ENCODE assay signal across 19 cellular contexts in the genomic region with DNA sequence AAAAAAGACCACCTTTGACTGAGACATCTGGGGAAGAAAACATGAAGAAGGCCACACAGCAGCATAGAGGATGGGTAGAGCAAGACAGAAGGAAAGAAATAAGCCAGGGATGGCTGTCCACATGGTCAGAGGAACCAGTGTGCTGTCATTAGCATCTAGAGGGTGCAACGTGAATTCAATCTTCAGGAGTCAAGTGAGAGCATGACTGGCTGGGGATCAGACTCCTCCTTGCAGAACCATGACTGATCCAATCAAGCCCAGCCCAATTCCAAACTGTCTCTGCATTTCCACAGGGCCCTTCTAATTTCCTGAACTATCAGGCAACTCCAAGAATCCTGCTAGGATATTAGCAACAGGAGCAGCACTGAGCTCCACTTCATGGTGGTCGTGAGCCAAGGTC.
DNase-seq lines count a peak whose midpoint lies in the region; ATAC-seq, FAIRE-seq and TF ChIP-seq lines count a peak whose summit lies in the region.
"Had no signal": no experiment of that assay in that cellular context is flagged by ENCODE, and none has a peak within 500 bp of the region (broad histone marks: within the 10 kb centered on the region; RNA-seq: fewer than 3 reads in every experiment).

No MANE protein-coding gene starts in this region.

- no peak overlapping the region for H3K4me3 ChIP-seq in astrocyte (ENCODE audit: insufficient read depth, low read depth, low read length)
- H3K4me3 ChIP-seq in esophagus (ENCODE audit: low read depth in 1 of 2, low read length in 2 of 2), result no peak overlapping the region
- H3K4me3 ChIP-seq in mesenchymal stem cell (ENCODE audit: insufficient read depth in 1 of 2, low read depth in 1 of 2, low read length in 2 of 2), result no peak overlapping the region
- no peak overlapping the region for H3K4me3 ChIP-seq in suprapubic skin
- H3K4me3 ChIP-seq in MG63, result no peak overlapping the region
- H3K4me3 ChIP-seq: GM23248, HAP-1 had no signal

- no peaks in the 10 kb centered on the region for H3K36me3 ChIP-seq in astrocyte (ENCODE audit: insufficient read depth, low read length)
- H3K36me3 ChIP-seq in esophagus (ENCODE audit: control insufficient read depth in 2 of 2, insufficient read depth in 2 of 2, low read length in 1 of 2), result no peaks in the 10 kb centered on the region
- no peaks in the 10 kb centered on the region for H3K36me3 ChIP-seq in mesenchymal stem cell (ENCODE audit: control insufficient read depth in 1 of 2, insufficient read depth in 2 of 2, low read depth in 1 of 2, low read length in 2 of 2)
- no peaks in the 10 kb centered on the region for H3K36me3 ChIP-seq in suprapubic skin
- H3K36me3 ChIP-seq in MG63, result no peaks in the 10 kb centered on the region
- H3K36me3 ChIP-seq: HAP-1 had no signal

- H3K9me3 Mint-ChIP-seq in astrocyte (ENCODE audit: unreplicated experiment), result peaks cover 2% of the 10 kb centered on the region
- H3K9me3 Mint-ChIP-seq in stimulated activated effector memory CD8-positive, alpha-beta T cell treated with anti-CD3 and anti-CD28 coated beads, Interleukin-12 subunit alpha, Interleukin-12 subunit beta, amount 100 ng/mL, for 72 hours, result no peaks in the 10 kb centered on the region
- H3K9me3 Mint-ChIP-seq: IgD-negative memory B cell had no signal

- no peaks in the 10 kb centered on the region for H3K27me3 Mint-ChIP-seq in astrocyte (ENCODE audit: low read depth, unreplicated experiment)

- H3K23ac ChIP-seq in mesenchymal stem cell (ENCODE audit: low read length in 2 of 2), result no peak overlapping the region

- H3K79me1 ChIP-seq in mesenchymal stem cell (replicated peaks; ENCODE audit: low read length, poor library complexity, severe bottlenecking), result no peaks in the 10 kb centered on the region

- peak overlapping the region; percentile 42 for H3K4me3 Mint-ChIP-seq in astrocyte (ENCODE audit: unreplicated experiment)
- H3K4me3 Mint-ChIP-seq in stimulated activated effector memory CD8-positive, alpha-beta T cell treated with anti-CD3 and anti-CD28 coated beads, Interleukin-12 subunit alpha, Interleukin-12 subunit beta, amount 100 ng/mL, for 72 hours, result no peak overlapping the region
- H3K4me3 Mint-ChIP-seq: IgD-negative memory B cell had no signal

- no peak for FAIRE-seq in astrocyte (lab: Jason Lieb, UNC)
- FAIRE-seq: G401.6 had no signal

- no peak overlapping the region for H4K8ac ChIP-seq in mesenchymal stem cell (ENCODE audit: low read length)

- H3K27me3 ChIP-seq in astrocyte (ENCODE audit: insufficient read depth, low read length) (no peaks in the 10 kb centered on the region), esophagus (ENCODE audit: control insufficient read depth in 1 of 2, insufficient read depth in 2 of 2, low read length in 2 of 2) (no peaks in the 10 kb centered on the region), mesenchymal stem cell (ENCODE audit: control insufficient read depth in 1 of 2, insufficient read depth in 1 of 2, low read length in 2 of 2) (peaks cover 0 to 6% of the 10 kb centered on the region in 2 experiments), suprapubic skin (no peaks in the 10 kb centered on the region), MG63 (no peaks in the 10 kb centered on the region)

- no peak overlapping the region for H3K4ac ChIP-seq in mesenchymal stem cell (ENCODE audit: low read depth in 1 of 2, low read length in 2 of 2)

- no peak overlapping the region for H3K27ac ChIP-seq in astrocyte (ENCODE audit: low read depth, low read length)
- H3K27ac ChIP-seq in esophagus (ENCODE audit: low read depth in 2 of 2, low read length in 1 of 2), result peak overlapping the region; percentile 57 to 89
- H3K27ac ChIP-seq in mesenchymal stem cell (ENCODE audit: low read length, poor library complexity, severe bottlenecking), result peak overlapping the region; percentile 55
- H3K27ac ChIP-seq in suprapubic skin, result peak overlapping the region; percentile 87
- H3K27ac ChIP-seq: C4-2B, GM23248 had no signal

- H2AK5ac ChIP-seq in mesenchymal stem cell (ENCODE audit: low read length, severe bottlenecking), result peak overlapping the region; percentile 54

- H3K36me3 Mint-ChIP-seq in astrocyte (ENCODE audit: low read depth, unreplicated experiment), result no peaks in the 10 kb centered on the region
- H3K36me3 Mint-ChIP-seq in stimulated activated effector memory CD8-positive, alpha-beta T cell treated with anti-CD3 and anti-CD28 coated beads, Interleukin-12 subunit alpha, Interleukin-12 subunit beta, amount 100 ng/mL, for 72 hours, result no peaks in the 10 kb centered on the region
- H3K36me3 Mint-ChIP-seq: IgD-negative memory B cell had no signal

- H2BK15ac ChIP-seq in mesenchymal stem cell (ENCODE audit: low read depth, poor library complexity, severe bottlenecking), result no peak overlapping the region

- H2BK5ac ChIP-seq in mesenchymal stem cell (ENCODE audit: low read depth, low read length, poor library complexity, severe bottlenecking), result peak overlapping the region; percentile 21

- H3K9ac ChIP-seq in astrocyte (ENCODE audit: low read length), result no peak overlapping the region
- no peak overlapping the region for H3K9ac ChIP-seq in mesenchymal stem cell (ENCODE audit: low read length)
- H3K9ac ChIP-seq: GM23248 had no signal

- no peaks in the 10 kb centered on the region for H4K20me1 ChIP-seq in astrocyte (ENCODE audit: insufficient read depth, low read length)

- H2BK120ac ChIP-seq in mesenchymal stem cell (ENCODE audit: low read depth, low read length), result no peak overlapping the region

- H3K4me2 ChIP-seq in astrocyte (ENCODE audit: low read length) (no peak overlapping the region), mesenchymal stem cell (ENCODE audit: low read length, poor library complexity, severe bottlenecking) (no peak overlapping the region)

- no peak overlapping the region for H3K27ac Mint-ChIP-seq in astrocyte (ENCODE audit: unreplicated experiment)
- H3K27ac Mint-ChIP-seq in stimulated activated effector memory CD8-positive, alpha-beta T cell treated with anti-CD3 and anti-CD28 coated beads, Interleukin-12 subunit alpha, Interleukin-12 subunit beta, amount 100 ng/mL, for 72 hours, result no peak overlapping the region
- H3K27ac Mint-ChIP-seq: IgD-negative memory B cell had no signal

- H4K91ac ChIP-seq in mesenchymal stem cell (ENCODE audit: low read length), result no peak overlapping the region

- no peak for TF ChIP-seq CTCF in astrocyte (IDR thresholded peaks at IDR 0.05; ENCODE audit: insufficient read depth, low read depth, low read length)
- TF ChIP-seq CTCF in suprapubic skin (IDR thresholded peaks at IDR 0.05), result no peak

- H3K14ac ChIP-seq in mesenchymal stem cell (ENCODE audit: low read length in 2 of 2), result no peak overlapping the region

- H3K4me1 Mint-ChIP-seq in astrocyte (ENCODE audit: low read depth, unreplicated experiment), result peaks cover 37% of the 10 kb centered on the region
- H3K4me1 Mint-ChIP-seq in stimulated activated effector memory CD8-positive, alpha-beta T cell treated with anti-CD3 and anti-CD28 coated beads, Interleukin-12 subunit alpha, Interleukin-12 subunit beta, amount 100 ng/mL, for 72 hours, result no peaks in the 10 kb centered on the region
- H3K4me1 Mint-ChIP-seq: IgD-negative memory B cell had no signal

- H3K18ac ChIP-seq in mesenchymal stem cell (ENCODE audit: low read depth in 1 of 2, low read length in 2 of 2), result no peak overlapping the region

- ATAC-seq in HG02884 (IDR thresholded peaks at IDR 0.05; ENCODE audit: unreplicated experiment), result no peak
- ATAC-seq in stimulated activated effector memory CD8-positive, alpha-beta T cell treated with anti-CD3 and anti-CD28 coated beads, Interleukin-12 subunit alpha, Interleukin-12 subunit beta, amount 100 ng/mL, for 72 hours, result no peak

- no peak overlapping the region for H2AFZ ChIP-seq in astrocyte (ENCODE audit: low read depth, low read length)
- no peak overlapping the region for H2AFZ ChIP-seq in mesenchymal stem cell (ENCODE audit: low read depth, low read length)
- H2AFZ ChIP-seq: GM23248 had no signal

- no peak for TF ChIP-seq EP300 in suprapubic skin (IDR thresholded peaks at IDR 0.05)

- H3K9me3 ChIP-seq in astrocyte (ENCODE audit: insufficient read depth, low read depth, low read length) (no peaks in the 10 kb centered on the region), esophagus (ENCODE audit: control insufficient read depth in 2 of 2, insufficient read depth in 1 of 2, low read depth in 1 of 2, low read length in 1 of 2) (no peaks in the 10 kb centered on the region), mesenchymal stem cell (ENCODE audit: control insufficient read depth, low read length) (no peaks in the 10 kb centered on the region), suprapubic skin (no peaks in the 10 kb centered on the region), MG63 (no peaks in the 10 kb centered on the region)
- H3K9me3 ChIP-seq: HAP-1 had no signal

- H2BK12ac ChIP-seq in mesenchymal stem cell (ENCODE audit: low read length in 2 of 2), result no peak overlapping the region

- H3K4me1 ChIP-seq in astrocyte (ENCODE audit: insufficient read depth, low read length) (peaks cover 10% of the 10 kb centered on the region), esophagus (ENCODE audit: control insufficient read depth in 2 of 2, insufficient read depth in 2 of 2, low read length in 1 of 2) (peaks cover 0 to 22% of the 10 kb centered on the region in 2 donors), mesenchymal stem cell (ENCODE audit: control insufficient read depth, insufficient read depth, low read depth, low read length) (peaks cover 12% of the 10 kb centered on the region), suprapubic skin (peaks cover 91% of the 10 kb centered on the region)

- no peak for TF ChIP-seq POLR2A in suprapubic skin (IDR thresholded peaks at IDR 0.05)

- WGBS in esophagus, 2 donors, result 44 to 62% methylated on average over 2 of the region's 2 CpGs
- 83% methylated on average over 2 of the region's 2 CpGs for WGBS in mesenchymal stem cell
- 58% methylated on average over 2 of the region's 2 CpGs for WGBS in suprapubic skin

- H3K79me2 ChIP-seq in astrocyte (ENCODE audit: insufficient read depth, low read length), result no peaks in the 10 kb centered on the region

- DNase-seq in astrocyte (ENCODE audit: low read depth) (no peak), mesenchymal stem cell (no peak), suprapubic skin (ENCODE audit: low spot score in 2 of 2) (no peak), GDM1 (lab: John Stamatoyannopoulos, UW) (no peak), MG63 (no peak)
- no peak for DNase-seq in stimulated activated effector memory CD8-positive, alpha-beta T cell treated with anti-CD3 and anti-CD28 coated beads, Interleukin-12 subunit alpha, Interleukin-12 subunit beta, amount 100 ng/mL, for 72 hours (ENCODE audit: low spot score in 2 of 2)
- DNase-seq: AML-193, DMS 273 treated with DMSO at 0.1 percent for 48 hours, GM23248, Kasumi-1, NCI-H1105, NCI-H2081 treated with DMSO at 0.1 percent for 48 hours, NCI-H774 had no signal
